21 cellular contexts compared by ENCODE assay signal in the genomic region with DNA sequence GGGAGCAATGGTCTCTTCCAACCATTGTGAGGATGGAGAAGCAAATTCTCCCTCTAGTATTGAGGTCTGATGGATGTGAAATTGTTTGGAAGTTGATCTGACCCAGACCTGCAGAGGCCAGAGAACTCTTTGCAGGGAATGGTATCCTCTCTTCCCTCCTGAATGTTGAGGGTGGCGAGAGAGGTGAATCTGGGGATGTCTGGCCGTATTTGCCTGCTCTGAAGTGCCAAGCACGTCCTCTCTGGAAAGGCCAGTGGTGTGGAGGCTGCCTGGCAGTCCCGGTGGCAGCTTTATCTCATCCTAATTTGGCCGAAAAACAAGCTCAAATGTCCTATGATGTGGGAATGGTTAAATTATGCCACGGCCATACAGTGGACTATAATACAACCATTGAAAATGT. TPM values are rescaled to one million over a fixed set of nuclear protein-coding genes. Genes with fewer than 3 reads are reported as not detected.
A peak's percentile ranks its signal among the peaks of the same experiment; 100 is the strongest.
DNase-seq lines count a peak whose midpoint lies in the region; ATAC-seq, FAIRE-seq and TF ChIP-seq lines count a peak whose summit lies in the region.
"Had no signal": no experiment of that assay in that cellular context is flagged by ENCODE, and none has a peak within 500 bp of the region (broad histone marks: within the 10 kb centered on the region; RNA-seq: fewer than 3 reads in every experiment).

No MANE protein-coding gene starts in this region.

- DNase-seq in H9: no peak
- DNase-seq in WERI-Rb-1: no peak
- DNase-seq in H1 (ENCODE audit: low read depth in 1 of 2, low spot score in 2 of 2): no peak
- DNase-seq in posterior vena cava (ENCODE audit: low spot score): peak; percentile 2
- DNase-seq in AG20443 (ENCODE audit: low spot score): no peak
- DNase-seq in activated CD8-positive, alpha-beta memory T cell treated with anti-CD3 and anti-CD28 coated beads, Interleukin-2, amount 10 ng/mL, durations not matched to agents 7 days and 5 days: no peak
- no peak for DNase-seq in ascending aorta (ENCODE audit: low spot score in 2 of 2)
- no peak for DNase-seq in upper lobe of left lung
- DNase-seq: BE2C; C1 segment of cervical spinal cord; CD4-positive, CD25-positive, alpha-beta regulatory T cell; CD8-positive, alpha-beta memory T cell; COR-L47; DMS 273 treated with DMSO at 0.1 percent for 48 hours; DMS53; DND-41; EL had no signal

- intact Hi-C loops in posterior vena cava (cut with DNase I) (no loop called here), ascending aorta (cut with DNase I) (no loop called here)

- H3K14ac ChIP-seq in H9 (ENCODE audit: insufficient read depth, low read length) (no peak overlapping the region), H1 (ENCODE audit: insufficient read length) (no peak overlapping the region)

- H3K56ac ChIP-seq in H9 (ENCODE audit: insufficient read length, low read depth, low read length): no peak overlapping the region
- H3K56ac ChIP-seq in H1 (replicated peaks; ENCODE audit: insufficient read length, low read depth, low read length): no peak overlapping the region

- peak overlapping the region in 1 of 2 experiments; percentile 38; a peak in 1 of 5 replicates for H3K4me3 Mint-ChIP-seq in H9
- H3K4me3 Mint-ChIP-seq in activated CD8-positive, alpha-beta memory T cell treated with anti-CD3 and anti-CD28 coated beads, Interleukin-2, amount 10 ng/mL, durations not matched to agents 7 days and 5 days: no peak overlapping the region
- H3K4me3 Mint-ChIP-seq: CD4-positive, CD25-positive, alpha-beta regulatory T cell; CD8-positive, alpha-beta memory T cell had no signal

- H3K23ac ChIP-seq in H9 (ENCODE audit: insufficient read length, low read depth, low read length) (no peak overlapping the region), H1 (ENCODE audit: insufficient read length) (no peak overlapping the region)

- TF ChIP-seq CTCF in H9 (conservative IDR thresholded peaks at IDR 0.05): no peak
- TF ChIP-seq CTCF in WERI-Rb-1 (IDR thresholded peaks at IDR 0.05; ENCODE audit: low read depth, low read length): no peak
- no peak for TF ChIP-seq CTCF in H1 (IDR thresholded peaks at IDR 0.05; ENCODE audit: control extremely low read depth in 1 of 3, insufficient read depth in 1 of 3, low read depth in 1 of 3, low read length in 3 of 3)
- no peak for TF ChIP-seq CTCF in ascending aorta (IDR thresholded peaks at IDR 0.05)
- TF ChIP-seq CTCF in upper lobe of left lung (IDR thresholded peaks at IDR 0.05): no peak

- WGBS in H9 (ENCODE audit: extremely low coverage, insufficient read length, low lambda C conversion rate): no CpG with 5 or more reads among the region's 6 CpGs
- WGBS in H1 (ENCODE audit: extremely low coverage in 1 of 2, insufficient coverage in 1 of 2, insufficient read length in 1 of 2, insufficient replicate concordance in 2 of 2, low coverage in 1 of 2, low lambda C conversion rate in 2 of 2, missing lambda C conversion rate in 1 of 2), 2 experiments: 84% methylated on average over 6 of the region's 6 CpGs; no CpG with 5 or more reads in 1 of the 2 experiments
- 74 to 86% methylated on average over 6 of the region's 6 CpGs for WGBS in upper lobe of left lung, 2 donors

- H4K5ac ChIP-seq in H9 (ENCODE audit: insufficient read length, low read depth, low read length) (no peak overlapping the region), H1 (ENCODE audit: insufficient read length, low read depth, low read length) (no peak overlapping the region)

- H2BK5ac ChIP-seq in H9 (ENCODE audit: insufficient read length, low read length) (no peak overlapping the region), H1 (ENCODE audit: low read depth, low read length) (no peak overlapping the region)

- H3K79me1 ChIP-seq in H9 (ENCODE audit: insufficient read depth, low read depth, low read length, poor library complexity, severe bottlenecking): no peaks in the 10 kb centered on the region
- no peaks in the 10 kb centered on the region for H3K79me1 ChIP-seq in H1 (ENCODE audit: low read depth, low read length)

- H3K4me2 ChIP-seq in H9 (ENCODE audit: insufficient read depth, insufficient read length, low read length) (no peak overlapping the region), H1 (ENCODE audit: insufficient read depth in 1 of 2, low read depth in 2 of 2, low read length in 2 of 2) (peak overlapping the region in 1 of 2 experiments; percentile 56; a peak in 1 of 4 replicates)

- no peak for ATAC-seq in activated CD8-positive, alpha-beta memory T cell treated with anti-CD3 and anti-CD28 coated beads, Interleukin-2, amount 10 ng/mL, durations not matched to agents 7 days and 5 days
- ATAC-seq in upper lobe of left lung (ENCODE audit: low FRiP score in 2 of 2): no peak
- ATAC-seq: GM12878 had no signal

- TF ChIP-seq POLR2A in H1 (IDR thresholded peaks at IDR 0.05; ENCODE audit: control extremely low read depth in 1 of 2, low read depth in 2 of 2, low read length in 2 of 2): no peak
- TF ChIP-seq POLR2A in upper lobe of left lung (IDR thresholded peaks at IDR 0.05): no peak

- no peak for FAIRE-seq in H1 (lab: Jason Lieb, UNC)
- FAIRE-seq: GM12878, GM19239, H54 had no signal

- H3K36me3 Mint-ChIP-seq in H9 (ENCODE audit: insufficient read depth in 1 of 3, low read depth in 3 of 3): peaks cover 33 to 52% (median 49%) of the 10 kb centered on the region in 3 experiments
- H3K36me3 Mint-ChIP-seq in activated CD8-positive, alpha-beta memory T cell treated with anti-CD3 and anti-CD28 coated beads, Interleukin-2, amount 10 ng/mL, durations not matched to agents 7 days and 5 days: no peaks in the 10 kb centered on the region
- H3K36me3 Mint-ChIP-seq: CD4-positive, CD25-positive, alpha-beta regulatory T cell; CD8-positive, alpha-beta memory T cell had no signal

- H3K9ac ChIP-seq in H9 (ENCODE audit: extremely low read depth, insufficient read length, low read length) (no peak overlapping the region), H1 (replicated peaks in 1 of 4; ENCODE audit: extremely low read depth in 1 of 4, low read depth in 3 of 4, low read length in 3 of 4) (no peak overlapping the region)

- H3K4ac ChIP-seq in H9 (ENCODE audit: low read depth, low read length) (no peak overlapping the region), H1 (replicated peaks; ENCODE audit: insufficient read length, low read depth, low read length) (peak overlapping the region; percentile 96)

- no peaks in the 10 kb centered on the region for H3K27me3 Mint-ChIP-seq in H9 (ENCODE audit: low read depth)
- peaks cover 4% of the 10 kb centered on the region for H3K27me3 Mint-ChIP-seq in activated CD8-positive, alpha-beta memory T cell treated with anti-CD3 and anti-CD28 coated beads, Interleukin-2, amount 10 ng/mL, durations not matched to agents 7 days and 5 days

- H2AFZ ChIP-seq in H9 (ENCODE audit: low read length) (no peak overlapping the region), H1 (ENCODE audit: low read length) (no peak overlapping the region)

- no peak overlapping the region for H2BK15ac ChIP-seq in H9 (ENCODE audit: low read depth, low read length)
- no peak overlapping the region for H2BK15ac ChIP-seq in H1 (ENCODE audit: low read length)

- no peak overlapping the region for H2BK120ac ChIP-seq in H9 (ENCODE audit: low read depth, low read length, poor library complexity, severe bottlenecking)
- H2BK120ac ChIP-seq in H1 (replicated peaks; ENCODE audit: low read depth, low read length): peak overlapping the region; percentile 28

- H3K4me3 ChIP-seq in WERI-Rb-1 (ENCODE audit: low read depth, low read length): no peak overlapping the region
- H3K4me3 ChIP-seq in H1 (ENCODE audit: extremely low read depth in 1 of 4, insufficient read depth in 2 of 4, low read depth in 3 of 4, low read length in 4 of 4): no peak overlapping the region
- H3K4me3 ChIP-seq in ascending aorta: no peak overlapping the region
- H3K4me3 ChIP-seq in upper lobe of left lung: no peak overlapping the region
- H3K4me3 ChIP-seq: GM12878 had no signal

- H2BK12ac ChIP-seq in H9 (ENCODE audit: insufficient read length, low read depth, low read length): no peak overlapping the region
- H2BK12ac ChIP-seq in H1 (ENCODE audit: low read depth, low read length): peak overlapping the region; percentile 52; the same call in 1 of the 2 replicates

- H3K4me1 ChIP-seq in H9 (ENCODE audit: insufficient read depth, low read length) (peaks cover 21% of the 10 kb centered on the region; the same call in 1 of the 2 replicates), H1 (replicated peaks in 1 of 4; ENCODE audit: control insufficient read depth in 3 of 4, insufficient read depth in 4 of 4, low read length in 3 of 4) (peaks cover 2 to 22% (median 19%) of the 10 kb centered on the region in 4 experiments), ascending aorta (no peaks in the 10 kb centered on the region), upper lobe of left lung (peaks cover 0 to 3% (median 0%) of the 10 kb centered on the region in 4 donors)
- H3K4me1 ChIP-seq: BE2C had no signal

- H2BK20ac ChIP-seq in H9 (ENCODE audit: low read depth, low read length, poor library complexity, severe bottlenecking) (no peak overlapping the region), H1 (ENCODE audit: low read length) (no peak overlapping the region)

- TF ChIP-seq EP300 in H1 (IDR thresholded peaks at IDR 0.05; ENCODE audit: borderline replicate concordance in 1 of 2, low read depth in 2 of 2, low read length in 2 of 2) (no peak), upper lobe of left lung (IDR thresholded peaks at IDR 0.05) (no peak)

- no peaks in the 10 kb centered on the region for H3K9me3 ChIP-seq in H9 (ENCODE audit: control insufficient read depth, low read depth, low read length)
- no peaks in the 10 kb centered on the region for H3K9me3 ChIP-seq in WERI-Rb-1 (ENCODE audit: severe bottlenecking)
- no peaks in the 10 kb centered on the region for H3K9me3 ChIP-seq in H1 (ENCODE audit: insufficient read depth in 2 of 2, low read depth in 1 of 2, low read length in 1 of 2)
- no peaks in the 10 kb centered on the region for H3K9me3 ChIP-seq in ascending aorta
- no peaks in the 10 kb centered on the region for H3K9me3 ChIP-seq in upper lobe of left lung
- H3K9me3 ChIP-seq: BE2C had no signal

- peak overlapping the region; percentile 10 to 86 (median 73); a peak in 6 of 7 replicates for H3K27ac Mint-ChIP-seq in H9
- H3K27ac Mint-ChIP-seq in activated CD8-positive, alpha-beta memory T cell treated with anti-CD3 and anti-CD28 coated beads, Interleukin-2, amount 10 ng/mL, durations not matched to agents 7 days and 5 days: no peak overlapping the region
- H3K27ac Mint-ChIP-seq: CD4-positive, CD25-positive, alpha-beta regulatory T cell; CD8-positive, alpha-beta memory T cell had no signal

- CTCF ChIA-PET in H1 (lab: Charles Lee; ENCODE audit: partially characterized antibody): no interaction called here
- CTCF ChIA-PET in activated CD8-positive, alpha-beta memory T cell treated with anti-CD3 and anti-CD28 coated beads, Interleukin-2, amount 10 ng/mL, durations not matched to agents 7 days and 5 days (lab: Charles Lee): no interaction called here

- no peaks in the 10 kb centered on the region; a peak in 1 of 5 replicates for H3K9me3 Mint-ChIP-seq in H9
- no peaks in the 10 kb centered on the region for H3K9me3 Mint-ChIP-seq in activated CD8-positive, alpha-beta memory T cell treated with anti-CD3 and anti-CD28 coated beads, Interleukin-2, amount 10 ng/mL, durations not matched to agents 7 days and 5 days (ENCODE audit: low read depth)
- H3K9me3 Mint-ChIP-seq: CD8-positive, alpha-beta memory T cell had no signal

- no peak overlapping the region for H3K27ac ChIP-seq in H9 (ENCODE audit: insufficient read length, low read depth, low read length)
- H3K27ac ChIP-seq in WERI-Rb-1: peak overlapping the region; percentile 84
- no peak overlapping the region for H3K27ac ChIP-seq in H1 (ENCODE audit: low read depth, low read length)
- H3K27ac ChIP-seq in ascending aorta: no peak overlapping the region
- H3K27ac ChIP-seq in upper lobe of left lung: no peak overlapping the region

- H3K79me2 ChIP-seq in H9 (ENCODE audit: insufficient read depth, low read length) (no peaks in the 10 kb centered on the region), H1 (ENCODE audit: control insufficient read depth in 1 of 2, insufficient read depth in 2 of 2, low read length in 2 of 2) (no peaks in the 10 kb centered on the region)

- peaks cover 55 to 56% of the 10 kb centered on the region in 2 experiments for H3K4me1 Mint-ChIP-seq in H9
- no peaks in the 10 kb centered on the region for H3K4me1 Mint-ChIP-seq in activated CD8-positive, alpha-beta memory T cell treated with anti-CD3 and anti-CD28 coated beads, Interleukin-2, amount 10 ng/mL, durations not matched to agents 7 days and 5 days
- H3K4me1 Mint-ChIP-seq: CD4-positive, CD25-positive, alpha-beta regulatory T cell; CD8-positive, alpha-beta memory T cell had no signal

- no peak for TF ChIP-seq RAD21 in H1 (IDR thresholded peaks at IDR 0.05 in 1 of 2, conservative IDR thresholded peaks at IDR 0.05 in 1 of 2; ENCODE audit: low read depth in 2 of 2, low read length in 2 of 2)

- no peak overlapping the region for H4K91ac ChIP-seq in H9 (ENCODE audit: insufficient read length, low read depth, low read length)
- H4K91ac ChIP-seq in H1 (replicated peaks; ENCODE audit: insufficient read length, low read length): peak overlapping the region; percentile 47

- H4K8ac ChIP-seq in H9 (replicated peaks; ENCODE audit: insufficient read length, low read depth, low read length): no peak overlapping the region
- no peak overlapping the region for H4K8ac ChIP-seq in H1 (ENCODE audit: extremely low read depth, insufficient read depth, low read length)

- peak overlapping the region; percentile 31 for H3K18ac ChIP-seq in H9 (ENCODE audit: insufficient read length, low read depth, low read length)
- no peak overlapping the region for H3K18ac ChIP-seq in H1 (ENCODE audit: extremely low read depth, low read length)

- no peaks in the 10 kb centered on the region for H4K20me1 ChIP-seq in H9 (ENCODE audit: control insufficient read depth, insufficient read depth, insufficient read length)
- H4K20me1 ChIP-seq in H1 (replicated peaks in 1 of 2; ENCODE audit: control insufficient read depth in 1 of 2, insufficient read depth in 2 of 2, low read length in 2 of 2): no peaks in the 10 kb centered on the region

- peaks cover 5% of the 10 kb centered on the region for H3K23me2 ChIP-seq in H9 (ENCODE audit: insufficient read length, low read depth, low read length, poor library complexity, severe bottlenecking)
- no peaks in the 10 kb centered on the region for H3K23me2 ChIP-seq in H1 (ENCODE audit: low read depth, low read length)

- H3K36me3 ChIP-seq in WERI-Rb-1 (peaks cover 97% of the 10 kb centered on the region), H1 (ENCODE audit: control insufficient read depth in 2 of 4, insufficient read depth in 4 of 4, low read length in 3 of 4) (peaks cover 0 to 2% (median 0%) of the 10 kb centered on the region in 4 experiments; a peak in 1 of 8 replicates), ascending aorta (no peaks in the 10 kb centered on the region), upper lobe of left lung (no peaks in the 10 kb centered on the region)
- H3K36me3 ChIP-seq: BE2C had no signal

- no peaks in the 10 kb centered on the region for H3K27me3 ChIP-seq in H9 (ENCODE audit: insufficient read depth, low read length)
- H3K27me3 ChIP-seq in WERI-Rb-1 (ENCODE audit: insufficient read depth, low read depth, severe bottlenecking): no peaks in the 10 kb centered on the region
- H3K27me3 ChIP-seq in H1 (replicated peaks in 1 of 4; ENCODE audit: control insufficient read depth in 3 of 4, extremely low read depth in 1 of 4, insufficient read depth in 3 of 4, low read length in 3 of 4): no peaks in the 10 kb centered on the region
- H3K27me3 ChIP-seq in ascending aorta: no peaks in the 10 kb centered on the region
- H3K27me3 ChIP-seq in upper lobe of left lung: no peaks in the 10 kb centered on the region
- H3K27me3 ChIP-seq: BE2C had no signal

- H2AK5ac ChIP-seq in H9 (ENCODE audit: insufficient read length, low read length) (no peak overlapping the region), H1 (ENCODE audit: low read depth, low read length) (0 out of 2 replicates have a peak overlapping the region, but pooled peaks have one; percentile 42)

- POLR2A ChIA-PET in H1 (lab: Charles Lee; ENCODE audit: partially characterized antibody): no interaction called here

- H3T11ph ChIP-seq in H9 (ENCODE audit: low read length): no peak overlapping the region

RNA-seq across cellular contexts. Expression of gene WSCD1, which starts 30.7 kb away (rescaled TPM):
- total RNA-seq in H9 (2021) (33.6 and 34.9 TPM in 2 replicates), posterior vena cava (1 to 10 TPM; 4.2 to 6.0 TPM), ascending aorta (11.4 TPM), upper lobe of left lung (10 to 100 TPM in 1 of 6 donors, 1 to 10 TPM in 5; 1.0 to 17.5 (median 3.8) TPM)
- total RNA-seq in H1 (2021; fragmentation: NEBNext Ultra II Directional; extraction: Animal tissue kit (Norgen Biotek cat#: 25700)): 39.0 and 47.4 TPM in 2 replicates
- 21.9 and 26.6 TPM in 2 replicates for polyA plus RNA-seq in H1 (2011; rRNA removed)
- polyA plus RNA-seq in H1 (2011; cell fraction: cytosol; rRNA removed): 20.6 TPM
- polyA plus RNA-seq in H1 (2011; cell fraction: nucleus; rRNA removed): 31.5 TPM
- polyA plus RNA-seq in H1 (2012, experiment 1 of 2): 18.6 to 27.6 TPM (median 23.2 TPM) in 4 replicates
- polyA plus RNA-seq in H1 (2012, experiment 2 of 2): 18.5 TPM
- 17.1 TPM for polyA plus RNA-seq in H1 (2013, experiment 1 of 2)
- polyA plus RNA-seq in H1 (2013, experiment 2 of 2): 18.2 TPM
- polyA minus RNA-seq in H1 (2011; rRNA and poly(A)+ RNA removed): 31.8 and 32.3 TPM in 2 replicates
- 32.1 TPM for polyA minus RNA-seq in H1 (2011; cell fraction: cytosol; rRNA and poly(A)+ RNA removed)
- polyA minus RNA-seq in H1 (2011; cell fraction: nucleus; rRNA and poly(A)+ RNA removed): 18.6 TPM
- under 1 TPM in 1 of 2 experiments, not detected in 1; 0.23 TPM for total RNA-seq in activated CD8-positive, alpha-beta memory T cell treated with anti-CD3 and anti-CD28 coated beads, Interleukin-2, amount 10 ng/mL, durations not matched to agents 7 days and 5 days
- total RNA-seq: CD4-positive, CD25-positive, alpha-beta regulatory T cell; G401; GM12878 had no signal
- polyA plus RNA-seq: CD4-positive, CD25-positive, alpha-beta regulatory T cell; CD8-positive, alpha-beta memory T cell had no signal
